In genomic region chr17:39339272-39339671, GRCh38 we compare ENCODE assay signal across 24 cellular contexts.
"Had no signal": no experiment of that assay in that cellular context is flagged by ENCODE, and none has a peak within 500 bp of the region (broad histone marks: within the 10 kb centered on the region; RNA-seq: fewer than 3 reads in every experiment).

No MANE protein-coding gene starts in this region.

- H3K4me3 Mint-ChIP-seq: activated naive CD4-positive, alpha-beta T cell treated with anti-CD3 and anti-CD28 coated beads, Interleukin-2, amount 50 U/mL, for 24 hours; activated T-cell treated with anti-CD3 and anti-CD28 coated beads, Interleukin-2, amount 50 U/mL, for 4 hours; naive B cell; neural crest cell; stimulated activated naive CD8-positive, alpha-beta T cell treated with anti-CD3 and anti-CD28 coated beads, Interleukin-15, amount 100 ng/mL, for 72 hours had no signal

- H3K27me3 Mint-ChIP-seq: activated naive CD4-positive, alpha-beta T cell treated with anti-CD3 and anti-CD28 coated beads, Interleukin-2, amount 50 U/mL, for 24 hours; naive B cell; progenitor cell of endocrine pancreas; stimulated activated naive CD8-positive, alpha-beta T cell treated with anti-CD3 and anti-CD28 coated beads, Interleukin-15, amount 100 ng/mL, for 72 hours had no signal

- H3K27ac Mint-ChIP-seq: activated naive CD4-positive, alpha-beta T cell treated with anti-CD3 and anti-CD28 coated beads, Interleukin-2, amount 50 U/mL, for 24 hours; naive B cell; progenitor cell of endocrine pancreas; stimulated activated naive CD8-positive, alpha-beta T cell treated with anti-CD3 and anti-CD28 coated beads, Interleukin-15, amount 100 ng/mL, for 72 hours had no signal

- ATAC-seq: activated T-cell treated with anti-CD3 and anti-CD28 coated beads, Interleukin-2, amount 50 U/mL, for 4 hours; left cardiac atrium; stimulated activated naive CD8-positive, alpha-beta T cell treated with anti-CD3 and anti-CD28 coated beads, Interleukin-15, amount 100 ng/mL, for 72 hours had no signal

- DNase-seq: activated CD4-positive, alpha-beta T cell treated with anti-CD3 and anti-CD28 coated beads, Interleukin-2, amount 50 U/mL, for 1 hour; activated CD4-positive, CD25-positive, alpha-beta regulatory T cell treated with anti-CD3 and anti-CD28 coated beads, Interleukin-2, amount 50 U/mL, for 72 hours; activated CD8-positive, alpha-beta memory T cell treated with anti-CD3 and anti-CD28 coated beads, Interleukin-2, amount 50 U/mL, for 4 hours; activated effector memory CD4-positive, alpha-beta T cell treated with Interleukin-2 at 50 U/mL for 16 hours; activated T-cell treated with anti-CD3 and anti-CD28 coated beads, Interleukin-2, amount 50 U/mL, for 4 hours; cerebellar nuclear complex; cortex of kidney; effector CD8-positive, alpha-beta T cell; esophagus squamous epithelium; left cardiac atrium; naive B cell; stimulated activated naive CD8-positive, alpha-beta T cell treated with anti-CD3 and anti-CD28 coated beads, Interleukin-15, amount 100 ng/mL, for 72 hours; T-helper 1 cell; T1000; transverse colon had no signal

- H3K9me3 Mint-ChIP-seq: activated naive CD4-positive, alpha-beta T cell treated with anti-CD3 and anti-CD28 coated beads, Interleukin-2, amount 50 U/mL, for 24 hours; activated T-cell treated with anti-CD3 and anti-CD28 coated beads, Interleukin-2, amount 50 U/mL, for 4 hours; naive B cell; stimulated activated naive CD8-positive, alpha-beta T cell treated with anti-CD3 and anti-CD28 coated beads, Interleukin-15, amount 100 ng/mL, for 72 hours had no signal

- H3K4me1 ChIP-seq: esophagus squamous epithelium, suprapubic skin had no signal

- H2AFZ ChIP-seq: hepatocyte had no signal

- H3K36me3 ChIP-seq: transverse colon had no signal

- H3K27me3 ChIP-seq: esophagus squamous epithelium, hepatocyte, right atrium auricular region, suprapubic skin, transverse colon had no signal

- FAIRE-seq: bronchial epithelial cell, islet of Langerhans had no signal

- H3K4me2 ChIP-seq: hepatocyte had no signal

- H3K4me1 Mint-ChIP-seq: stimulated activated naive CD8-positive, alpha-beta T cell treated with anti-CD3 and anti-CD28 coated beads, Interleukin-15, amount 100 ng/mL, for 72 hours had no signal

- H3K27ac ChIP-seq: esophagus squamous epithelium, hepatocyte, right atrium auricular region, skin epidermis, suprapubic skin, transverse colon had no signal

- H3K9me3 ChIP-seq: esophagus squamous epithelium, right atrium auricular region, suprapubic skin, transverse colon had no signal

- H3K4me3 ChIP-seq: esophagus squamous epithelium, hepatocyte, right atrium auricular region, skin epidermis, suprapubic skin, transverse colon had no signal
